In the genomic region with DNA sequence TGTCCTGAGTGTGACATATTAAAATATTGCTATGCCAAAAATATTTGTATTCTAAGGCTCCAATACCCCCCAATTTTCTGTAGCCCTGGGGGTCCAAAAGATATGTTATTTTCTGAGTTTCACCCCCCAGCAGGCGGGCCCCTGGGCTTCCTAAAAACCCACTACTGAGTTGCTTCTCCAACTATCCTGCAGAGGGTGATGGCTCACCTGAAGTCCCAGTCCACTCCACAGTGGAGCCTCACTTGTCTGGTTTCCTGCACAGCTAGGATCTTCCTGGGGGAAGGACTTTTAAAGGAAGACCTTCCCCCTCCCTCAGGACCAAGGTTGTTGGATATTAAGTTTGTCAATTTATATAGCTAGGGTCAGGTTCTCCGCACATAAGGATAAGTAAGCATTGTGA, we compare ENCODE assay signal across 21 cellular contexts.
DNase-seq lines count a peak whose midpoint lies in the region; ATAC-seq and TF ChIP-seq lines count a peak whose summit lies in the region.
"Had no signal": no experiment of that assay in that cellular context is flagged by ENCODE, and none has a peak within 500 bp of the region (broad histone marks: within the 10 kb centered on the region; RNA-seq: fewer than 3 reads in every experiment).

No MANE protein-coding gene starts in this region.

- TF ChIP-seq EP300 in SK-N-SH (IDR thresholded peaks at IDR 0.05; ENCODE audit: borderline replicate concordance in 1 of 2, low read depth in 1 of 2, low read length in 1 of 2), result no peak

- H3K4me3 ChIP-seq in SK-N-SH (ENCODE audit: low read depth in 2 of 2, low read length in 1 of 2), result no peak overlapping the region
- no peak overlapping the region for H3K4me3 ChIP-seq in OCI-LY3 (ENCODE audit: low read length)
- H3K4me3 ChIP-seq in fibroblast of villous mesenchyme (ENCODE audit: low read depth, low read length), result no peak overlapping the region
- no peak overlapping the region for H3K4me3 ChIP-seq in smooth muscle cell
- no peak overlapping the region for H3K4me3 ChIP-seq in right cardiac atrium (ENCODE audit: low read length)
- H3K4me3 ChIP-seq: A549, lower lobe of right lung, transverse colon had no signal

- no peak for DNase-seq in SK-N-SH
- DNase-seq in fibroblast of villous mesenchyme (ENCODE audit: low read depth), result no peak
- DNase-seq in smooth muscle cell (lab: John Stamatoyannopoulos, UW; ENCODE audit: unreplicated experiment), result no peak
- no peak for DNase-seq in right cardiac atrium
- no peak for DNase-seq in mucosa of gallbladder (ENCODE audit: low spot score)
- DNase-seq in activated naive CD4-positive, alpha-beta T cell treated with anti-CD3 and anti-CD28 coated beads for 36 hours, result no peak
- DNase-seq: activated CD4-positive, alpha-beta T cell treated with anti-CD3 and anti-CD28 coated beads for 48 hours; activated T-cell treated with anti-CD3 and anti-CD28 coated beads, Interleukin-2, amount 50 U/mL, for 24 hours; DMS79; kidney glomerular epithelial cell; lower lobe of right lung; NCI-H1694; NCI-H526; small intestine; transverse colon had no signal

- H4K20me1 ChIP-seq in SK-N-SH (ENCODE audit: insufficient read depth) (no peaks in the 10 kb centered on the region), OCI-LY3 (ENCODE audit: insufficient read depth, low read length) (no peaks in the 10 kb centered on the region), smooth muscle cell (ENCODE audit: low read depth) (no peaks in the 10 kb centered on the region)

- H3K36me3 ChIP-seq in SK-N-SH (replicated peaks in 1 of 2; ENCODE audit: control insufficient read depth in 1 of 2, insufficient read depth in 2 of 2, low read length in 1 of 2) (no peaks in the 10 kb centered on the region), OCI-LY3 (replicated peaks; ENCODE audit: low read depth, low read length) (no peaks in the 10 kb centered on the region), smooth muscle cell (ENCODE audit: low read depth) (no peaks in the 10 kb centered on the region)
- H3K36me3 ChIP-seq: lower lobe of right lung, transverse colon had no signal

- no peaks in the 10 kb centered on the region for H3K27me3 ChIP-seq in SK-N-SH (ENCODE audit: insufficient read depth)
- H3K27me3 ChIP-seq in OCI-LY3 (ENCODE audit: low read depth, low read length), result no peaks in the 10 kb centered on the region
- no peaks in the 10 kb centered on the region for H3K27me3 ChIP-seq in smooth muscle cell (ENCODE audit: low read depth)
- no peaks in the 10 kb centered on the region for H3K27me3 ChIP-seq in right cardiac atrium (ENCODE audit: control insufficient read depth, insufficient read depth)
- H3K27me3 ChIP-seq: transverse colon had no signal

- no peaks in the 10 kb centered on the region for H3K79me2 ChIP-seq in SK-N-SH (ENCODE audit: insufficient read depth)
- no peaks in the 10 kb centered on the region for H3K79me2 ChIP-seq in OCI-LY3 (ENCODE audit: low read length)
- H3K79me2 ChIP-seq in smooth muscle cell (ENCODE audit: low read depth), result no peaks in the 10 kb centered on the region

- H3K9me3 ChIP-seq in SK-N-SH, result no peaks in the 10 kb centered on the region
- H3K9me3 ChIP-seq in OCI-LY3 (ENCODE audit: insufficient read depth, low read length), result no peaks in the 10 kb centered on the region
- no peaks in the 10 kb centered on the region for H3K9me3 ChIP-seq in smooth muscle cell (replicated peaks; ENCODE audit: low read depth)
- H3K9me3 ChIP-seq in right cardiac atrium (ENCODE audit: control insufficient read depth, low read length), result no peaks in the 10 kb centered on the region
- H3K9me3 ChIP-seq: A549, lower lobe of right lung, transverse colon had no signal

- H2AFZ ChIP-seq in SK-N-SH (ENCODE audit: low read depth) (no peak overlapping the region), OCI-LY3 (ENCODE audit: low read depth, low read length) (no peak overlapping the region), smooth muscle cell (ENCODE audit: low read depth) (no peak overlapping the region)

- H3K9ac ChIP-seq in SK-N-SH (no peak overlapping the region), OCI-LY3 (ENCODE audit: low read length) (no peak overlapping the region), smooth muscle cell (ENCODE audit: low read depth) (no peak overlapping the region)

- H3F3A ChIP-seq in SK-N-SH (replicated peaks; ENCODE audit: insufficient read depth) (no peaks in the 10 kb centered on the region), smooth muscle cell (ENCODE audit: low read depth) (no peaks in the 10 kb centered on the region)

- H3K9me2 ChIP-seq in SK-N-SH, result no peaks in the 10 kb centered on the region

- no peaks in the 10 kb centered on the region for H3K4me1 ChIP-seq in SK-N-SH (ENCODE audit: control insufficient read depth in 1 of 2, insufficient read depth in 2 of 2, low read depth in 1 of 2, low read length in 1 of 2)
- H3K4me1 ChIP-seq in OCI-LY3 (ENCODE audit: low read length), result no peaks in the 10 kb centered on the region
- peaks cover 8% of the 10 kb centered on the region for H3K4me1 ChIP-seq in smooth muscle cell (ENCODE audit: low read depth)
- H3K4me1 ChIP-seq in right cardiac atrium (ENCODE audit: control insufficient read depth, insufficient read depth, low read length), result no peaks in the 10 kb centered on the region
- H3K4me1 ChIP-seq: A549, lower lobe of right lung, transverse colon had no signal

- peak; percentile 22; the same call in 1 of the 2 replicates for TF ChIP-seq RAD21 in SK-N-SH (IDR thresholded peaks at IDR 0.05; ENCODE audit: low read length)

- H3K9me3 Mint-ChIP-seq in activated naive CD4-positive, alpha-beta T cell treated with anti-CD3 and anti-CD28 coated beads for 36 hours, result peaks cover 16% of the 10 kb centered on the region

- no peaks in the 10 kb centered on the region for H3K27me3 Mint-ChIP-seq in activated naive CD4-positive, alpha-beta T cell treated with anti-CD3 and anti-CD28 coated beads for 36 hours (ENCODE audit: low read depth)
- H3K27me3 Mint-ChIP-seq: activated T-cell treated with anti-CD3 and anti-CD28 coated beads, Interleukin-2, amount 50 U/mL, for 24 hours; central memory CD8-positive, alpha-beta T cell had no signal

- TF ChIP-seq CTCF in SK-N-SH (IDR thresholded peaks at IDR 0.05), result no peak
- peak; percentile 42 for TF ChIP-seq CTCF in OCI-LY3 (IDR thresholded peaks at IDR 0.05; ENCODE audit: low read depth, low read length)
- TF ChIP-seq CTCF in fibroblast of villous mesenchyme (IDR thresholded peaks at IDR 0.05; ENCODE audit: insufficient read depth, low read depth, low read length), result peak; percentile 25
- TF ChIP-seq CTCF in smooth muscle cell (IDR thresholded peaks at IDR 0.05; ENCODE audit: borderline replicate concordance, insufficient read depth, poor library complexity, severe bottlenecking), result no peak

- intact Hi-C loops in right cardiac atrium (cut with DNase I), result no loop called here
- intact Hi-C loops in activated naive CD4-positive, alpha-beta T cell treated with anti-CD3 and anti-CD28 coated beads for 36 hours (cut with micrococcal nuclease), result no loop called here

- no peak for ATAC-seq in SK-N-SH treated with all-trans-retinoic acid at 6 μM for 48 hours
- no peak for ATAC-seq in right cardiac atrium
- ATAC-seq: A549, lower lobe of right lung had no signal

- CTCF ChIA-PET in SK-N-SH (lab: Yijun Ruan, JAX), result interaction anchor here (1.1 to 1.5 kb wide), 2 partner anchors 424 kb away, joined by 3 to 4 read pairs; no protein-coding TSS in a partner anchor
- CTCF ChIA-PET in activated naive CD4-positive, alpha-beta T cell treated with anti-CD3 and anti-CD28 coated beads for 36 hours (lab: Charles Lee), result no interaction called here

- no peak overlapping the region for H3K27ac Mint-ChIP-seq in activated naive CD4-positive, alpha-beta T cell treated with anti-CD3 and anti-CD28 coated beads for 36 hours
- H3K27ac Mint-ChIP-seq: activated T-cell treated with anti-CD3 and anti-CD28 coated beads, Interleukin-2, amount 50 U/mL, for 24 hours; nephron had no signal

- POLR2A ChIA-PET in SK-N-SH (lab: Yijun Ruan, JAX), result no interaction called here

- 46% methylated on average over 2 of the region's 2 CpGs for WGBS in SK-N-SH (ENCODE audit: low lambda C conversion rate)
- 86% methylated on average over 2 of the region's 2 CpGs for WGBS in smooth muscle cell (ENCODE audit: low lambda C conversion rate)
- WGBS in right cardiac atrium, result 78% methylated on average over 2 of the region's 2 CpGs

- no peak overlapping the region for H3K27ac ChIP-seq in SK-N-SH (ENCODE audit: low read depth in 2 of 2, low read length in 1 of 2)
- no peak overlapping the region for H3K27ac ChIP-seq in OCI-LY3 (ENCODE audit: low read length)
- H3K27ac ChIP-seq in smooth muscle cell (ENCODE audit: low read depth), result no peak overlapping the region
- H3K27ac ChIP-seq in right cardiac atrium (ENCODE audit: low read length), result no peak overlapping the region
- H3K27ac ChIP-seq: A549, lower lobe of right lung, RWPE1, transverse colon had no signal

- no peak overlapping the region for H3K4me3 Mint-ChIP-seq in activated naive CD4-positive, alpha-beta T cell treated with anti-CD3 and anti-CD28 coated beads for 36 hours
- H3K4me3 Mint-ChIP-seq: activated T-cell treated with anti-CD3 and anti-CD28 coated beads, Interleukin-2, amount 50 U/mL, for 24 hours; central memory CD8-positive, alpha-beta T cell; nephron had no signal

- H3K36me3 Mint-ChIP-seq in activated naive CD4-positive, alpha-beta T cell treated with anti-CD3 and anti-CD28 coated beads for 36 hours (ENCODE audit: low read depth), result no peaks in the 10 kb centered on the region

- H3K4me2 ChIP-seq in SK-N-SH (no peak overlapping the region), OCI-LY3 (ENCODE audit: low read length) (no peak overlapping the region), smooth muscle cell (peak overlapping the region; percentile 10)
- H3K4me2 ChIP-seq: A549 had no signal

- H3K4me1 Mint-ChIP-seq in activated naive CD4-positive, alpha-beta T cell treated with anti-CD3 and anti-CD28 coated beads for 36 hours (ENCODE audit: low read depth), result no peaks in the 10 kb centered on the region
- H3K4me1 Mint-ChIP-seq: central memory CD8-positive, alpha-beta T cell; nephron had no signal

TF ChIP-seq in SK-N-SH, 30 proteins besides CTCF, POLR2A, EP300 and RAD21 (continues in another document):
- TF ChIP-seq, protein P1, sequence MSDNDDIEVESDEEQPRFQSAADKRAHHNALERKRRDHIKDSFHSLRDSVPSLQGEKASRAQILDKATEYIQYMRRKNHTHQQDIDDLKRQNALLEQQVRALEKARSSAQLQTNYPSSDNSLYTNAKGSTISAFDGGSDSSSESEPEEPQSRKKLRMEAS (IDR thresholded peaks at IDR 0.05; ENCODE audit: low read depth), result no peak
- TF ChIP-seq FOXJ3 (CRISPR knock-in tag; IDR thresholded peaks at IDR 0.05), result no peak
- no peak for TF ChIP-seq ELF1 (IDR thresholded peaks at IDR 0.05)
- no peak for TF ChIP-seq RFX5 (IDR thresholded peaks at IDR 0.05; ENCODE audit: low read length)

Comparison
In these comparisons a context has a peak if more than half of its experiments do, and no peak if none do; other contexts are left out.
1. CTCF ChIP-seq: peak in OCI-LY3 (single experiment) and fibroblast of villous mesenchyme (single experiment); none in SK-N-SH (single experiment) and smooth muscle cell (single experiment).